ENCODE assay signal across 24 cellular contexts in the genomic region with DNA sequence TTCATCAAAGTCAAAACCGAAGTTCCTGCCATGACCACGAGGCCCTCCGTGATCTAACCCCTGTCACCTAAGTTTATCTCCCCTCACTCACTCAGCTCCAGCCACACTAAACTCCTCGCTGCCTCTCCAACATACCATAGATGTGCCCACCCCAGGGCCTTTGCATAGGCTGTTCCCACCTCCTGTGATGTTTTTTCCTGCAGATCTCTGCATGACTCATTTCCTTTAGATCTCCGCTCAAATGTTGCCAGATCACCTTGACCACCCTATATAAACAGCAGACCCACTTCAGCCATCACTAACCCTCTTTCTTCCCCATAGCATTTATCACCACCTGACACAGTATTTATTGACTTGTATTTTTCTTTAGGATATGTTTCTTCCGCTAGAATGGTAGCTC. TPM values are rescaled to one million over a fixed set of nuclear protein-coding genes. Genes with fewer than 3 reads are reported as not detected.
DNase-seq lines count a peak whose midpoint lies in the region; ATAC-seq, FAIRE-seq and TF ChIP-seq lines count a peak whose summit lies in the region.
"Had no signal": no experiment of that assay in that cellular context is flagged by ENCODE, and none has a peak within 500 bp of the region (broad histone marks: within the 10 kb centered on the region; RNA-seq: fewer than 3 reads in every experiment).

No MANE protein-coding gene starts in this region.

- no peaks in the 10 kb centered on the region for H3K27me3 ChIP-seq in rectal smooth muscle tissue (ENCODE audit: control insufficient read depth, insufficient read depth, low read length)

- CTCF ChIA-PET in activated CD4-positive, alpha-beta T cell treated with anti-CD3 and anti-CD28 coated beads, Interleukin-2, amount 10 ng/mL, durations not matched to agents 7 days and 5 days (lab: Charles Lee) = no interaction called here

- ATAC-seq in GM21619 (IDR thresholded peaks at IDR 0.05; ENCODE audit: unreplicated experiment) = no peak
- ATAC-seq: left cardiac atrium; stimulated activated naive CD8-positive, alpha-beta T cell treated with anti-CD3 and anti-CD28 coated beads, Interleukin-15, amount 100 ng/mL, for 72 hours had no signal

- TF ChIP-seq CTCF in coronary artery (IDR thresholded peaks at IDR 0.05) = no peak

- no peak overlapping the region for H3K9ac ChIP-seq in rectal smooth muscle tissue (ENCODE audit: low read length)
- H3K9ac ChIP-seq: KMS-11 had no signal

- H3K4me3 ChIP-seq in coronary artery (no peak overlapping the region), rectal smooth muscle tissue (ENCODE audit: low read length) (no peak overlapping the region)

- no peaks in the 10 kb centered on the region for H3K36me3 ChIP-seq in rectal smooth muscle tissue (ENCODE audit: control insufficient read depth, insufficient read depth, low read length)

- H3K36me3 Mint-ChIP-seq in activated CD4-positive, alpha-beta T cell treated with anti-CD3 and anti-CD28 coated beads, Interleukin-2, amount 10 ng/mL, durations not matched to agents 7 days and 5 days (ENCODE audit: low read depth) = no peaks in the 10 kb centered on the region
- H3K36me3 Mint-ChIP-seq: activated naive CD4-positive, alpha-beta T cell treated with anti-CD3 and anti-CD28 coated beads, Interleukin-2, amount 50 U/mL, for 24 hours; naive B cell had no signal

- H3K27me3 Mint-ChIP-seq in activated CD4-positive, alpha-beta T cell treated with anti-CD3 and anti-CD28 coated beads, Interleukin-2, amount 10 ng/mL, durations not matched to agents 7 days and 5 days = peaks cover 8% of the 10 kb centered on the region

- POLR2A ChIA-PET in activated CD4-positive, alpha-beta T cell treated with anti-CD3 and anti-CD28 coated beads, Interleukin-2, amount 10 ng/mL, durations not matched to agents 7 days and 5 days (lab: Charles Lee) = no interaction called here

- DNase-seq in Daoy (ENCODE audit: low read depth) (peak; percentile 57), RCC 7860 (ENCODE audit: low spot score) (peak; percentile 51), coronary artery (ENCODE audit: low spot score) (no peak), caudate nucleus (lab: John Stamatoyannopoulos, UW) (no peak), retina (no peak)
- DNase-seq in activated CD4-positive, alpha-beta T cell treated with anti-CD3 and anti-CD28 coated beads, Interleukin-2, amount 10 ng/mL, durations not matched to agents 7 days and 5 days = no peak
- DNase-seq: activated CD4-positive, alpha-beta T cell treated with anti-CD3 and anti-CD28 coated beads for 48 hours; C1 segment of cervical spinal cord; Calu3; endodermal cell; head of caudate nucleus; left cardiac atrium; naive B cell; NCI-H1694 treated with DMSO at 0.1 percent for 48 hours; nucleus accumbens; SHP77 treated with DMSO at 0.1 percent for 48 hours; stimulated activated CD4-positive, alpha-beta T cell treated with anti-CD3 and anti-CD28 coated beads, Interleukin-12 subunit alpha, Interleukin-12 subunit beta, amount 100 ng/mL, for 4 hours; stimulated activated naive CD8-positive, alpha-beta T cell treated with anti-CD3 and anti-CD28 coated beads, Interleukin-15, amount 100 ng/mL, for 72 hours had no signal

- H3K4me3 Mint-ChIP-seq in activated CD4-positive, alpha-beta T cell treated with anti-CD3 and anti-CD28 coated beads, Interleukin-2, amount 10 ng/mL, durations not matched to agents 7 days and 5 days = no peak overlapping the region
- H3K4me3 Mint-ChIP-seq: activated naive CD4-positive, alpha-beta T cell treated with anti-CD3 and anti-CD28 coated beads, Interleukin-2, amount 50 U/mL, for 24 hours; endodermal cell; naive B cell; stimulated activated naive CD8-positive, alpha-beta T cell treated with anti-CD3 and anti-CD28 coated beads, Interleukin-15, amount 100 ng/mL, for 72 hours; T-helper 1 cell treated with Interleukin-12 subunit alpha and Interleukin-12 subunit beta and Interleukin-4 antibody, amounts not matched to agents 30 μg/mL and 1 μg/mL, for 36 hours had no signal

- H3K27ac ChIP-seq in coronary artery = peak overlapping the region; percentile 65 to 77
- peak overlapping the region; percentile 79 for H3K27ac ChIP-seq in rectal smooth muscle tissue (ENCODE audit: low read depth, low read length)
- H3K27ac ChIP-seq in caudate nucleus (ENCODE audit: low read depth, low read length) = no peak overlapping the region
- H3K27ac ChIP-seq: KMS-11 had no signal

- no peak for FAIRE-seq in RCC 7860 (lab: Jason Lieb, UNC)
- FAIRE-seq: colon had no signal

- no peak overlapping the region for H3K27ac Mint-ChIP-seq in activated CD4-positive, alpha-beta T cell treated with anti-CD3 and anti-CD28 coated beads, Interleukin-2, amount 10 ng/mL, durations not matched to agents 7 days and 5 days
- H3K27ac Mint-ChIP-seq: activated naive CD4-positive, alpha-beta T cell treated with anti-CD3 and anti-CD28 coated beads, Interleukin-2, amount 50 U/mL, for 24 hours; endodermal cell; naive B cell; stimulated activated naive CD8-positive, alpha-beta T cell treated with anti-CD3 and anti-CD28 coated beads, Interleukin-15, amount 100 ng/mL, for 72 hours; T-helper 1 cell treated with Interleukin-12 subunit alpha and Interleukin-12 subunit beta and Interleukin-4 antibody, amounts not matched to agents 30 μg/mL and 1 μg/mL, for 36 hours had no signal

- peaks cover under 1% of the 10 kb centered on the region for H3K4me1 Mint-ChIP-seq in activated CD4-positive, alpha-beta T cell treated with anti-CD3 and anti-CD28 coated beads, Interleukin-2, amount 10 ng/mL, durations not matched to agents 7 days and 5 days
- H3K4me1 Mint-ChIP-seq: activated naive CD4-positive, alpha-beta T cell treated with anti-CD3 and anti-CD28 coated beads, Interleukin-2, amount 50 U/mL, for 24 hours; stimulated activated naive CD8-positive, alpha-beta T cell treated with anti-CD3 and anti-CD28 coated beads, Interleukin-15, amount 100 ng/mL, for 72 hours had no signal

- peaks cover 21% of the 10 kb centered on the region for H3K4me1 ChIP-seq in rectal smooth muscle tissue (ENCODE audit: control insufficient read depth, insufficient read depth, low read length)

- no peaks in the 10 kb centered on the region for H3K9me3 Mint-ChIP-seq in activated CD4-positive, alpha-beta T cell treated with anti-CD3 and anti-CD28 coated beads, Interleukin-2, amount 10 ng/mL, durations not matched to agents 7 days and 5 days
- H3K9me3 Mint-ChIP-seq: activated naive CD4-positive, alpha-beta T cell treated with anti-CD3 and anti-CD28 coated beads, Interleukin-2, amount 50 U/mL, for 24 hours; endodermal cell; naive B cell; stimulated activated naive CD8-positive, alpha-beta T cell treated with anti-CD3 and anti-CD28 coated beads, Interleukin-15, amount 100 ng/mL, for 72 hours; T-helper 1 cell treated with Interleukin-12 subunit alpha and Interleukin-12 subunit beta and Interleukin-4 antibody, amounts not matched to agents 30 μg/mL and 1 μg/mL, for 36 hours had no signal

RNA-seq across cellular contexts. Expression of a gene that starts 58.5 kb away (rescaled TPM):
- total RNA-seq in Daoy (2014; rRNA removed; shearing (Covaris generic)) = 8.2 and 9.0 TPM in 2 replicates
- under 1 TPM; 0.25 to 0.27 TPM for total RNA-seq in activated CD4-positive, alpha-beta T cell treated with anti-CD3 and anti-CD28 coated beads, Interleukin-2, amount 10 ng/mL, durations not matched to agents 7 days and 5 days

RNA-seq across cellular contexts. Expression of a gene that starts 59.4 kb away (rescaled TPM):
- total RNA-seq in Daoy (2014; rRNA removed; shearing (Covaris generic)) = 47.9 and 51.6 TPM in 2 replicates
- total RNA-seq in activated CD4-positive, alpha-beta T cell treated with anti-CD3 and anti-CD28 coated beads, Interleukin-2, amount 10 ng/mL, durations not matched to agents 7 days and 5 days = 10 to 100 TPM; 29.5 to 34.2 TPM

Comparison
In these comparisons a context has a peak if more than half of its experiments do, and no peak if none do; other contexts are left out.
1. DNase-seq: peak in Daoy (single experiment) and RCC 7860 (single experiment); none in coronary artery (single experiment), activated CD4-positive, alpha-beta T cell treated with anti-CD3 and anti-CD28 coated beads, Interleukin-2, amount 10 ng/mL, durations not matched to agents 7 days and 5 days (single experiment), caudate nucleus (0 of 61) and retina (single experiment).